ENCODE assay signal across 14 cellular contexts in the genomic region with DNA sequence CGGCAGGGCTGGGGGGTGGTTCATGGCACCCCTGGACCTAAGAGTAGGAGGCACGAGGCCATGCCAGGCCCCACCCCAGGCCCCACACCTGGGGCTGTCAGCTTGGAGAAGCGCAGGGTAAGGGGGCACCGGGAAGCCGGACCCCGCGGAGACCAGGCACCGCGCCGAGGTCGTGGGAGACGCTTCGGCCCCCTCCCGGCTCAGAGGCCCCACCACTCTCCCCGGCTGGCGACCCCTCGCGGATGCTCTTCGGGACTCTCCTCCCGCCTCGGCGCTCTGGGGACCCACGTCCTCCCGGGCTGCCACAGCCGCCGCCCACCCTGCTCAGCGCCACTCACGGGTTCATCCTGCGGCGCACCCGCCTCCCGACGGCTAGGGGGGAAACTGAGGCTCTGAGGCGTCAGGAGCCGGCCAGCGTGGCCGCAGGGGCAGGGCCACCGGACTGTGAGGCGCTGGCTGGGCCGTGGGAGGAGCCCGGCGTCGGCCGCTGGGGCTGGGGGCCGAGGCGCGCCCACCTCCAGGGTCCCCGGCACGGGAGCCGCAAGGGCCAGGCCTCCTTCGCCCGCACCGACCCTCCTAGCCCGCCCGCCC. TPM values are rescaled to one million over a fixed set of nuclear protein-coding genes. Genes with fewer than 3 reads are reported as not detected.
DNase-seq lines count a peak whose midpoint lies in the region; ATAC-seq, FAIRE-seq and TF ChIP-seq lines count a peak whose summit lies in the region.
"Had no signal": no experiment of that assay in that cellular context is flagged by ENCODE, and none has a peak within 500 bp of the region (broad histone marks: within the 10 kb centered on the region; RNA-seq: fewer than 3 reads in every experiment).

No MANE protein-coding gene starts in this region.

- H3K4me2 ChIP-seq in SK-N-SH, result peak overlapping the region; percentile 86
- H3K4me2 ChIP-seq: GM23338, PC-9 had no signal

- CTCF ChIA-PET in SK-N-SH (lab: Yijun Ruan, JAX), result no interaction called here

- POLR2A ChIA-PET in SK-N-SH (lab: Yijun Ruan, JAX), result no interaction called here

- H3K9me3 ChIP-seq in SK-N-SH, result no peaks in the 10 kb centered on the region
- peaks cover 0 to 3% of the 10 kb centered on the region in 2 donors for H3K9me3 ChIP-seq in kidney (ENCODE audit: control insufficient read depth in 1 of 2, low read length in 2 of 2)

- H2AFZ ChIP-seq in SK-N-SH (ENCODE audit: low read depth), result peak overlapping the region; percentile 90
- H2AFZ ChIP-seq: GM23338, PC-9 had no signal

- peaks cover 0 to 7% (median 4%) of the 10 kb centered on the region in 7 donors for H3K9me3 Mint-ChIP-seq in CD14-positive monocyte
- H3K9me3 Mint-ChIP-seq: CD8-positive, alpha-beta T cell had no signal

- H3K36me3 Mint-ChIP-seq in CD14-positive monocyte, result no peaks in the 10 kb centered on the region
- H3K36me3 Mint-ChIP-seq: CD8-positive, alpha-beta T cell had no signal

- H3K27ac Mint-ChIP-seq in CD14-positive monocyte, result no peak overlapping the region
- H3K27ac Mint-ChIP-seq: B cell; CD8-positive, alpha-beta T cell; GM23338 had no signal

- intact Hi-C loops in CD14-positive monocyte (cut with micrococcal nuclease), result no loop called here
- intact Hi-C loops in kidney (cut with DNase I), result no loop called here
- intact Hi-C loops in sciatic nerve (cut with DNase I), result no loop called here

- H3K4me3 Mint-ChIP-seq in CD14-positive monocyte, result no peak overlapping the region
- H3K4me3 Mint-ChIP-seq: B cell; CD8-positive, alpha-beta T cell; GM23338 had no signal

- peaks cover 2 to 6% (median 5%) of the 10 kb centered on the region in 3 donors for H3K27me3 Mint-ChIP-seq in CD14-positive monocyte (ENCODE audit: low read depth in 3 of 3)

- DNase-seq in CD14-positive monocyte (ENCODE audit: low spot score) (peak; percentile 34), SK-N-SH (no peak), kidney (peak; percentile 68), sciatic nerve (ENCODE audit: low spot score) (peak; percentile 57), GM13976 (ENCODE audit: low spot score) (no peak), ecto neural progenitor cell (ENCODE audit: low spot score) (no peak), GM19239 (ENCODE audit: insufficient read length, low spot score) (no peak)
- DNase-seq: GF-D8, NCI-H446, PC-9, SHP77 had no signal

- H3F3A ChIP-seq in SK-N-SH (replicated peaks; ENCODE audit: insufficient read depth), result peaks cover 41% of the 10 kb centered on the region

- TF ChIP-seq CTCF in CD14-positive monocyte (IDR thresholded peaks at IDR 0.05) (no peak), SK-N-SH (IDR thresholded peaks at IDR 0.05) (no peak), kidney (IDR thresholded peaks at IDR 0.05; ENCODE audit: borderline replicate concordance, extremely low read depth, insufficient read depth) (no peak), GM13976 (IDR thresholded peaks at IDR 0.05; ENCODE audit: borderline replicate concordance, control extremely low read depth, extremely low read depth, insufficient read depth, missing control alignments) (no peak)

- in situ Hi-C loops in GM13976 (cut with MboI; ENCODE audit: low sequenced_read_pairs, unreplicated experiment), result no loop called here

- no peak for TF ChIP-seq RAD21 in SK-N-SH (IDR thresholded peaks at IDR 0.05; ENCODE audit: low read length)

- H3K27ac ChIP-seq in SK-N-SH (ENCODE audit: low read depth in 2 of 2, low read length in 1 of 2), result peak overlapping the region in 1 of 2 experiments; percentile 36; a peak in 1 of 4 replicates
- H3K27ac ChIP-seq in kidney (ENCODE audit: low read depth in 2 of 2, low read length in 2 of 2), result no peak overlapping the region
- H3K27ac ChIP-seq: PC-9 had no signal

- H3K4me1 ChIP-seq in SK-N-SH (ENCODE audit: control insufficient read depth in 1 of 2, insufficient read depth in 2 of 2, low read depth in 1 of 2, low read length in 1 of 2) (peaks cover 4 to 17% of the 10 kb centered on the region in 2 experiments; a peak in 1 of 4 replicates), kidney (ENCODE audit: control insufficient read depth in 1 of 2, insufficient read depth in 1 of 2, low read depth in 1 of 2, low read length in 2 of 2) (no peaks in the 10 kb centered on the region)

- H3K4me1 Mint-ChIP-seq in CD14-positive monocyte, result no peaks in the 10 kb centered on the region
- H3K4me1 Mint-ChIP-seq: B cell had no signal

- peak overlapping the region; percentile 59 for H3K9ac ChIP-seq in SK-N-SH
- no peak overlapping the region for H3K9ac ChIP-seq in kidney (ENCODE audit: low read length in 2 of 2)

- FAIRE-seq in kidney (lab: Jason Lieb, UNC) (no peak), GM19239 (lab: Jason Lieb, UNC) (no peak)

- no peak for TF ChIP-seq EP300 in SK-N-SH (IDR thresholded peaks at IDR 0.05; ENCODE audit: borderline replicate concordance in 1 of 2, low read depth in 1 of 2, low read length in 1 of 2)

- peaks cover 16% of the 10 kb centered on the region for H4K20me1 ChIP-seq in SK-N-SH (ENCODE audit: insufficient read depth)

- H3K79me2 ChIP-seq in SK-N-SH (ENCODE audit: insufficient read depth), result peaks cover 4% of the 10 kb centered on the region; the same call in 1 of the 2 replicates

- H3K4me3 ChIP-seq in SK-N-SH (ENCODE audit: low read depth in 2 of 2, low read length in 1 of 2) (peak overlapping the region; percentile 55 to 56), kidney (ENCODE audit: low read length in 2 of 2) (no peak overlapping the region)
- H3K4me3 ChIP-seq: GM23338, PC-9 had no signal

- 37% methylated on average over 8 of the region's 55 CpGs for WGBS in SK-N-SH (ENCODE audit: low lambda C conversion rate)

- H3K9me2 ChIP-seq in SK-N-SH, result no peaks in the 10 kb centered on the region

- H3K27me3 ChIP-seq in SK-N-SH (ENCODE audit: insufficient read depth), result no peaks in the 10 kb centered on the region

- H3K36me3 ChIP-seq in SK-N-SH (replicated peaks in 1 of 2; ENCODE audit: control insufficient read depth in 1 of 2, insufficient read depth in 2 of 2, low read length in 1 of 2) (peaks cover 11 to 22% of the 10 kb centered on the region in 2 experiments), kidney (ENCODE audit: control insufficient read depth in 1 of 2, insufficient read depth in 2 of 2, low read length in 2 of 2) (peaks cover 3 to 5% of the 10 kb centered on the region in 2 donors)

- ATAC-seq in sciatic nerve, result no peak
- ATAC-seq: CD8-positive, alpha-beta T cell; GM23338 had no signal

TF ChIP-seq in SK-N-SH, 30 proteins besides CTCF, POLR2A, EP300 and RAD21:
- TF ChIP-seq TAF1 (IDR thresholded peaks at IDR 0.05; ENCODE audit: borderline replicate concordance, low read depth, low read length) (no peak), ELF1 (IDR thresholded peaks at IDR 0.05) (no peak), MXI1 (IDR thresholded peaks at IDR 0.05; ENCODE audit: low read depth, low read length) (no peak), RCOR1 (IDR thresholded peaks at IDR 0.05; ENCODE audit: low read length) (no peak)
- TF ChIP-seq, protein P1, sequence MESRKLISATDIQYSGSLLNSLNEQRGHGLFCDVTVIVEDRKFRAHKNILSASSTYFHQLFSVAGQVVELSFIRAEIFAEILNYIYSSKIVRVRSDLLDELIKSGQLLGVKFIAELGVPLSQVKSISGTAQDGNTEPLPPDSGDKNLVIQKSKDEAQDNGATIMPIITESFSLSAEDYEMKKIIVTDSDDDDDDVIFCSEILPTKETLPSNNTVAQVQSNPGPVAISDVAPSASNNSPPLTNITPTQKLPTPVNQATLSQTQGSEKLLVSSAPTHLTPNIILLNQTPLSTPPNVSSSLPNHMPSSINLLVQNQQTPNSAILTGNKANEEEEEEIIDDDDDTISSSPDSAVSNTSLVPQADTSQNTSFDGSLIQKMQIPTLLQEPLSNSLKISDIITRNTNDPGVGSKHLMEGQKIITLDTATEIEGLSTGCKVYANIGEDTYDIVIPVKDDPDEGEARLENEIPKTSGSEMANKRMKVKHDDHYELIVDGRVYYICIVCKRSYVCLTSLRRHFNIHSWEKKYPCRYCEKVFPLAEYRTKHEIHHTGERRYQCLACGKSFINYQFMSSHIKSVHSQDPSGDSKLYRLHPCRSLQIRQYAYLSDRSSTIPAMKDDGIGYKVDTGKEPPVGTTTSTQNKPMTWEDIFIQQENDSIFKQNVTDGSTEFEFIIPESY (IDR thresholded peaks at IDR 0.05; ENCODE audit: borderline replicate concordance, low read depth), result no peak

RNA-seq across cellular contexts. Expression of a gene that starts 25.9 kb away (rescaled TPM):
- under 1 TPM in 1 of 2 donors, not detected in 1; 0.29 TPM for polyA plus RNA-seq in CD14-positive monocyte
- polyA plus RNA-seq in SK-N-SH (2012; rRNA removed), result 13.5 and 18.9 TPM in 2 replicates
- 6.8 and 9.8 TPM in 2 replicates for polyA plus RNA-seq in SK-N-SH (2012; cell fraction: cytosol; rRNA removed)
- polyA plus RNA-seq in SK-N-SH (2012; cell fraction: nucleus; rRNA removed), result 36.8 and 43.2 TPM in 2 replicates
- 53.0 TPM for total RNA-seq in kidney
- 14.1 TPM for polyA plus RNA-seq in kidney (ENCODE audit: insufficient read depth, low read depth, low replicate concordance)
- total RNA-seq in sciatic nerve, result 36.5 TPM

Comparison
In these comparisons a context has a peak if more than half of its experiments do, and no peak if none do; other contexts are left out.
1. DNase-seq: peak in CD14-positive monocyte (single experiment), kidney (single experiment) and sciatic nerve (single experiment); none in SK-N-SH (single experiment), GM13976 (single experiment), ecto neural progenitor cell (single experiment) and GM19239 (single experiment).
2. H3K4me3 ChIP-seq: peak in SK-N-SH (2 of 2); none in kidney (0 of 2).
3. RNA of a gene that starts 25.9 kb away (polyA plus RNA-seq): 6.8 to 43.2 TPM in SK-N-SH and 14.1 TPM in kidney (single experiment); 0.29 TPM in CD14-positive monocyte; every median in the first group is over 4 times any median in the second.